Comparison of ENCODE assay signal across 24 cellular contexts in genomic region chr5:121746763-121747162, GRCh38.
DNase-seq lines count a peak whose midpoint lies in the region; ATAC-seq, FAIRE-seq and TF ChIP-seq lines count a peak whose summit lies in the region.
"Had no signal": no experiment of that assay in that cellular context is flagged by ENCODE, and none has a peak within 500 bp of the region (broad histone marks: within the 10 kb centered on the region; RNA-seq: fewer than 3 reads in every experiment).

No MANE protein-coding gene starts in this region.

- no peaks in the 10 kb centered on the region for H3K9me3 ChIP-seq in A549
- H3K9me3 ChIP-seq: BE2C, HAP-1 had no signal

- no peaks in the 10 kb centered on the region for H3K4me1 ChIP-seq in A549
- no peaks in the 10 kb centered on the region for H3K4me1 ChIP-seq in GM23338 (ENCODE audit: insufficient read depth)
- H3K4me1 ChIP-seq: BE2C; BLaER1 treated with 17β-estradiol and CSF1 and Interleukin-3, amounts not matched to agents 10 nM and 100 nM; HAP-1 had no signal

- H3K27me3 ChIP-seq in GM23338 (ENCODE audit: insufficient read depth), result no peaks in the 10 kb centered on the region
- H3K27me3 ChIP-seq: BE2C; BLaER1 treated with 17β-estradiol and CSF1 and Interleukin-3, amounts not matched to agents 10 nM and 100 nM had no signal

- ATAC-seq in A549 (no peak), GM23338 (no peak), GM18858 (IDR thresholded peaks at IDR 0.05; ENCODE audit: unreplicated experiment) (no peak)

- H3K4me3 Mint-ChIP-seq in GM23338, result no peak overlapping the region
- H3K4me3 Mint-ChIP-seq: CD14-positive monocyte; CD4-positive, alpha-beta T cell; CD8-positive, alpha-beta memory T cell; HFFc6 had no signal

- peaks cover 4% of the 10 kb centered on the region; the same call in 2 of the 3 replicates for H3K4me1 Mint-ChIP-seq in GM23338
- H3K4me1 Mint-ChIP-seq: CD14-positive monocyte; CD8-positive, alpha-beta memory T cell had no signal

- H3K27me3 Mint-ChIP-seq in GM23338 (ENCODE audit: insufficient read depth, low read depth, poor library complexity), result no peaks in the 10 kb centered on the region
- H3K27me3 Mint-ChIP-seq: CD4-positive, alpha-beta T cell; CD8-positive, alpha-beta memory T cell had no signal

- peak overlapping the region; percentile 62; the same call in 1 of the 2 replicates for H3K27ac Mint-ChIP-seq in GM23338
- H3K27ac Mint-ChIP-seq: CD14-positive monocyte; CD4-positive, alpha-beta T cell; CD8-positive, alpha-beta memory T cell; HFFc6 had no signal

- H3K36me3 Mint-ChIP-seq in GM23338 (ENCODE audit: low read depth), result no peaks in the 10 kb centered on the region
- H3K36me3 Mint-ChIP-seq: CD14-positive monocyte; CD8-positive, alpha-beta memory T cell had no signal

- H3K79me2 ChIP-seq in GM23338 (replicated peaks; ENCODE audit: insufficient read depth), result no peaks in the 10 kb centered on the region

- no peaks in the 10 kb centered on the region for H3K9me3 Mint-ChIP-seq in GM23338
- H3K9me3 Mint-ChIP-seq: CD4-positive, alpha-beta T cell had no signal

- CTCF ChIA-PET in A549 (lab: Yijun Ruan, JAX), result no interaction called here

- TF ChIP-seq CTCF in A549 (IDR thresholded peaks at IDR 0.05) (no peak), GM23338 (conservative IDR thresholded peaks at IDR 0.05; ENCODE audit: low read depth in 2 of 2) (no peak)

- TF ChIP-seq RAD21 in A549 (conservative IDR thresholded peaks at IDR 0.05 in 1 of 2, IDR thresholded peaks at IDR 0.05 in 1 of 2), result no peak

- no peaks in the 10 kb centered on the region for H3F3A ChIP-seq in GM23338 (replicated peaks; ENCODE audit: low read depth)

- H3K4me2 ChIP-seq in A549 (no peak overlapping the region), GM23338 (no peak overlapping the region)
- H3K4me2 ChIP-seq: BLaER1 treated with 17β-estradiol and CSF1 and Interleukin-3, amounts not matched to agents 10 nM and 100 nM had no signal

- no peaks in the 10 kb centered on the region for H3K36me3 ChIP-seq in GM23338 (ENCODE audit: insufficient read depth)
- H3K36me3 ChIP-seq: BE2C; BLaER1 treated with 17β-estradiol and CSF1 and Interleukin-3, amounts not matched to agents 10 nM and 100 nM; HAP-1 had no signal

- H3K4me3 ChIP-seq in A549 (no peak overlapping the region), GM23338 (no peak overlapping the region)
- H3K4me3 ChIP-seq: BLaER1 treated with 17β-estradiol and CSF1 and Interleukin-3, amounts not matched to agents 10 nM and 100 nM; HAP-1 had no signal

- DNase-seq in A549 (ENCODE audit: low read depth in 1 of 2, low spot score in 1 of 2), result no peak
- no peak for DNase-seq in GM23338 (ENCODE audit: low spot score)
- DNase-seq in OCI-M1 (lab: John Stamatoyannopoulos, UW), result peak; percentile 37
- DNase-seq in erythroblast (lab: John Stamatoyannopoulos, UW), result peak; percentile 16 to 23
- DNase-seq in 8988T, result no peak
- DNase-seq: ACHN; AML-193; BE2C; Calu3; CD4-positive, alpha-beta T cell; CD8-positive, alpha-beta memory T cell; COR-L47; DMS53; DMS79 treated with DMSO at 0.1 percent for 48 hours; GF-D8; GOT3; HFFc6 had no signal

- TF ChIP-seq POLR2A in A549 (IDR thresholded peaks at IDR 0.05; ENCODE audit: low read length) (no peak), erythroblast (IDR thresholded peaks at IDR 0.05; ENCODE audit: low read length) (no peak)

- no peak for TF ChIP-seq EP300 in A549 (IDR thresholded peaks at IDR 0.05)

- H3K9me2 ChIP-seq in GM23338 (ENCODE audit: insufficient read depth), result no peaks in the 10 kb centered on the region; the same call in 1 of the 2 replicates

- no peak overlapping the region for H2AFZ ChIP-seq in GM23338

- no peak for FAIRE-seq in A549 (lab: Jason Lieb, UNC)
- FAIRE-seq: GM12891, GM18507, H54 had no signal

- POLR2A ChIA-PET in A549 (lab: Yijun Ruan, JAX), result no interaction called here

- H3K27ac ChIP-seq in A549 (no peak overlapping the region), GM23338 (ENCODE audit: low read depth) (no peak overlapping the region)
- H3K27ac ChIP-seq: BLaER1 treated with 17β-estradiol and CSF1 and Interleukin-3, amounts not matched to agents 10 nM and 100 nM had no signal

- no peaks in the 10 kb centered on the region for H4K20me1 ChIP-seq in GM23338 (replicated peaks; ENCODE audit: insufficient read depth)
- H4K20me1 ChIP-seq: BLaER1 treated with 17β-estradiol and CSF1 and Interleukin-3, amounts not matched to agents 10 nM and 100 nM had no signal

TF ChIP-seq in A549, 52 proteins besides CTCF, POLR2A, EP300 and RAD21:
- TF ChIP-seq, protein P1, sequence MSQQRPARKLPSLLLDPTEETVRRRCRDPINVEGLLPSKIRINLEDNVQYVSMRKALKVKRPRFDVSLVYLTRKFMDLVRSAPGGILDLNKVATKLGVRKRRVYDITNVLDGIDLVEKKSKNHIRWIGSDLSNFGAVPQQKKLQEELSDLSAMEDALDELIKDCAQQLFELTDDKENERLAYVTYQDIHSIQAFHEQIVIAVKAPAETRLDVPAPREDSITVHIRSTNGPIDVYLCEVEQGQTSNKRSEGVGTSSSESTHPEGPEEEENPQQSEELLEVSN (IDR thresholded peaks at IDR 0.05; ENCODE audit: borderline replicate concordance, low read depth), result no peak
- TF ChIP-seq NFE2L2 (conservative IDR thresholded peaks at IDR 0.05; ENCODE audit: low read length), result peak; percentile 75
- no peak for TF ChIP-seq KDM1A (IDR thresholded peaks at IDR 0.05; ENCODE audit: low read depth)
- TF ChIP-seq PHF8 (IDR thresholded peaks at IDR 0.05; ENCODE audit: borderline replicate concordance, low read depth), result no peak
- TF ChIP-seq FOSL2 (IDR thresholded peaks at IDR 0.05), result no peak
- TF ChIP-seq FOSL2 (CRISPR knock-in tag; IDR thresholded peaks at IDR 0.05), result peak; percentile 33
- peak; percentile 57 for TF ChIP-seq MAFK (IDR thresholded peaks at IDR 0.05; ENCODE audit: partially characterized antibody)

TF ChIP-seq in GM23338, 12 proteins besides CTCF, POLR2A, EP300 and RAD21 (continues in another document):
- TF ChIP-seq, protein P2, sequence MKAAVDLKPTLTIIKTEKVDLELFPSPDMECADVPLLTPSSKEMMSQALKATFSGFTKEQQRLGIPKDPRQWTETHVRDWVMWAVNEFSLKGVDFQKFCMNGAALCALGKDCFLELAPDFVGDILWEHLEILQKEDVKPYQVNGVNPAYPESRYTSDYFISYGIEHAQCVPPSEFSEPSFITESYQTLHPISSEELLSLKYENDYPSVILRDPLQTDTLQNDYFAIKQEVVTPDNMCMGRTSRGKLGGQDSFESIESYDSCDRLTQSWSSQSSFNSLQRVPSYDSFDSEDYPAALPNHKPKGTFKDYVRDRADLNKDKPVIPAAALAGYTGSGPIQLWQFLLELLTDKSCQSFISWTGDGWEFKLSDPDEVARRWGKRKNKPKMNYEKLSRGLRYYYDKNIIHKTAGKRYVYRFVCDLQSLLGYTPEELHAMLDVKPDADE (IDR thresholded peaks at IDR 0.05), result no peak
- no peak for TF ChIP-seq CREB1 (CRISPR knock-in tag; IDR thresholded peaks at IDR 0.05; ENCODE audit: low read depth)

Comparison
In these comparisons a context has a peak if more than half of its experiments do, and no peak if none do; other contexts are left out.
1. DNase-seq: peak in OCI-M1 (single experiment) and erythroblast (2 of 2); none in A549 (0 of 2), GM23338 (single experiment) and 8988T (single experiment).